Comparison of ENCODE assay signal across 16 cellular contexts in the genomic region with DNA sequence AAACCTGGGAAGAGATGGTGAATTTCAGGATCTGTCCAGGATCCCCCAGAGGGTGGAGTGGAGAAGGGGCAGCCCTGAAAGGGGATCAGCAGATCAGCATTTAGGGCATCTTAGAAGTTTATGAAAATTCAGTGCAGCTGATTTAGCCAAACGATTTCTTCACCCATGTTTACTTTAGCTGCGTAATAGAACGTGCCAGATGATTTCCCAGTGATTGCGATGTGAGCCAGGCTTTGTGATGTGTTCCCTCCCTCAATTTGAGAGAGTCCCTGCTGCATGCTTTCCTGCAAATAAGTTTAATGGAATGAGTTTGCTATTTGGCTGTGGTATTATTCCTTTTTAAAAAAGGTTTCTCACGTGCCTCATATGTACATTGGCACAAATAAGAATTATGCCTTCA.
A peak's percentile ranks its signal among the peaks of the same experiment; 100 is the strongest.
DNase-seq lines count a peak whose midpoint lies in the region; ATAC-seq and TF ChIP-seq lines count a peak whose summit lies in the region.
"Had no signal": no experiment of that assay in that cellular context is flagged by ENCODE, and none has a peak within 500 bp of the region (broad histone marks: within the 10 kb centered on the region; RNA-seq: fewer than 3 reads in every experiment).

No MANE protein-coding gene starts in this region.

- 1 to 3% methylated on average over 5 of the region's 5 CpGs for WGBS in GM23248 (ENCODE audit: low coverage in 1 of 2, low lambda C conversion rate in 2 of 2, missing lambda C conversion rate in 2 of 2), 2 experiments
- WGBS in esophagus squamous epithelium, 2 donors = 17 to 31% methylated on average over 5 of the region's 5 CpGs
- WGBS in trophoblast cell (ENCODE audit: extremely low coverage, insufficient coverage, insufficient read length) = no CpG with 5 or more reads among the region's 5 CpGs

- in situ Hi-C loops in GM23248 (cut with MboI) = no loop called here

- H3K23ac ChIP-seq in trophoblast cell (ENCODE audit: low read length) = no peak overlapping the region

- H3K14ac ChIP-seq in trophoblast cell (ENCODE audit: low read length) = no peak overlapping the region

- H3K36me3 ChIP-seq in GM23248 (ENCODE audit: low read depth) = no peaks in the 10 kb centered on the region
- H3K36me3 ChIP-seq in esophagus squamous epithelium = no peaks in the 10 kb centered on the region
- no peaks in the 10 kb centered on the region for H3K36me3 ChIP-seq in neural cell (ENCODE audit: insufficient read depth, low read length)
- H3K36me3 ChIP-seq in trophoblast cell (ENCODE audit: control insufficient read depth in 1 of 2, insufficient read depth in 2 of 2, low read length in 2 of 2) = no peaks in the 10 kb centered on the region

- no peak overlapping the region for H3K4me2 ChIP-seq in GM23248 (ENCODE audit: unreplicated experiment)
- no peak overlapping the region for H3K4me2 ChIP-seq in neural cell (ENCODE audit: low read length)
- H3K4me2 ChIP-seq in trophoblast cell (ENCODE audit: low read length) = no peak overlapping the region

- H3K27me3 ChIP-seq in GM23248 (replicated peaks; ENCODE audit: insufficient read depth) (no peaks in the 10 kb centered on the region), esophagus squamous epithelium (no peaks in the 10 kb centered on the region), neural cell (ENCODE audit: insufficient read depth, low read depth, low read length) (no peaks in the 10 kb centered on the region), trophoblast cell (ENCODE audit: insufficient read depth, low read length) (no peaks in the 10 kb centered on the region)

- H3K9ac ChIP-seq in GM23248 (no peak overlapping the region), neural cell (ENCODE audit: low read length) (no peak overlapping the region), trophoblast cell (ENCODE audit: low read length) (no peak overlapping the region)

- H3K79me1 ChIP-seq in trophoblast cell (ENCODE audit: low read length) = no peaks in the 10 kb centered on the region

- H3K9me3 ChIP-seq in GM23248 (ENCODE audit: low read depth) (no peaks in the 10 kb centered on the region), esophagus squamous epithelium (no peaks in the 10 kb centered on the region), neural cell (ENCODE audit: low read length) (no peaks in the 10 kb centered on the region), trophoblast cell (ENCODE audit: insufficient read depth, low read depth, low read length) (peaks cover 2% of the 10 kb centered on the region)

- no peak overlapping the region for H2BK120ac ChIP-seq in trophoblast cell (ENCODE audit: insufficient read depth, low read length, poor library complexity)

- no peak overlapping the region for H2BK12ac ChIP-seq in trophoblast cell (ENCODE audit: low read length)

- TF ChIP-seq CTCF in esophagus squamous epithelium (IDR thresholded peaks at IDR 0.05) = no peak
- TF ChIP-seq CTCF in neural cell (IDR thresholded peaks at IDR 0.05; ENCODE audit: poor library complexity, severe bottlenecking) = no peak

- no peak for ATAC-seq in HG03520 (IDR thresholded peaks at IDR 0.05; ENCODE audit: unreplicated experiment)
- ATAC-seq: activated CD4-positive, CD25-positive, alpha-beta regulatory T cell treated with anti-CD3 and anti-CD28 coated beads, Interleukin-2, amount 50 U/mL, for 24 hours; activated CD8-positive, alpha-beta memory T cell treated with anti-CD3 and anti-CD28 coated beads, Interleukin-2, amount 10 ng/mL, durations not matched to agents 7 days and 5 days had no signal

- H4K20me1 ChIP-seq in GM23248 (ENCODE audit: insufficient read depth) = no peaks in the 10 kb centered on the region
- no peaks in the 10 kb centered on the region for H4K20me1 ChIP-seq in neural cell (ENCODE audit: insufficient read depth)

- TF ChIP-seq EP300 in neural cell (conservative IDR thresholded peaks at IDR 0.05; ENCODE audit: poor library complexity, severe bottlenecking) = no peak

- DNase-seq in GM23248 = peak; percentile 16
- DNase-seq in NCI-H1436 treated with DMSO at 0.1 percent for 48 hours (lab: John Stamatoyannopoulos, UW) = peak; percentile 18
- no peak for DNase-seq in esophagus squamous epithelium (lab: John Stamatoyannopoulos, UW)
- DNase-seq in foreskin melanocyte = no peak
- DNase-seq in trophoblast cell = no peak
- DNase-seq: activated CD8-positive, alpha-beta memory T cell treated with anti-CD3 and anti-CD28 coated beads, Interleukin-2, amount 10 ng/mL, durations not matched to agents 7 days and 5 days; activated effector memory CD4-positive, alpha-beta T cell treated with Interleukin-2 at 50 U/mL for 16 hours; amniotic stem cell; DMS 273 treated with DMSO at 0.1 percent for 48 hours; NCI-H187 treated with DMSO at 0.1 percent for 48 hours; right cardiac atrium; stimulated activated CD4-positive, alpha-beta T cell treated with anti-CD3 and anti-CD28 coated beads, Interleukin-1b, Interleukin-23, amount 100 ng/mL, for 48 hours; T-helper 2 cell had no signal

- intact Hi-C loops in esophagus squamous epithelium (cut with DNase I) = no loop called here

- H4K91ac ChIP-seq in trophoblast cell (ENCODE audit: low read depth, low read length) = no peak overlapping the region

- H3K79me2 ChIP-seq in GM23248 (ENCODE audit: insufficient read depth) = no peaks in the 10 kb centered on the region
- no peaks in the 10 kb centered on the region for H3K79me2 ChIP-seq in neural cell (replicated peaks; ENCODE audit: insufficient read depth, low read length)
- no peaks in the 10 kb centered on the region for H3K79me2 ChIP-seq in trophoblast cell (ENCODE audit: control insufficient read depth, insufficient read depth, low read length, poor library complexity)

- H4K12ac ChIP-seq in trophoblast cell (ENCODE audit: low read depth, low read length) = no peak overlapping the region

- no peaks in the 10 kb centered on the region for H3K9me2 ChIP-seq in GM23248 (ENCODE audit: insufficient read depth)
- H3K9me2 ChIP-seq in neural cell (ENCODE audit: insufficient read depth, low read length) = no peaks in the 10 kb centered on the region

- TF ChIP-seq POLR2A in esophagus squamous epithelium (IDR thresholded peaks at IDR 0.05) = no peak

- H3K27ac ChIP-seq in GM23248 (no peak overlapping the region), esophagus squamous epithelium (peak overlapping the region in 3 of 4 donors; percentile 40 to 58 (median 52)), neural cell (ENCODE audit: low read length) (peak overlapping the region; percentile 53), trophoblast cell (ENCODE audit: low read depth, low read length) (no peak overlapping the region)

- H2AK5ac ChIP-seq in trophoblast cell (ENCODE audit: low read length) = no peak overlapping the region

- no peak for TF ChIP-seq RAD21 in neural cell (conservative IDR thresholded peaks at IDR 0.05)

- H3K4ac ChIP-seq in trophoblast cell (ENCODE audit: low read depth, low read length) = no peak overlapping the region

- no peak overlapping the region for H3K18ac ChIP-seq in trophoblast cell (ENCODE audit: low read length)

- no peak overlapping the region for H3K4me3 ChIP-seq in GM23248
- no peak overlapping the region for H3K4me3 ChIP-seq in esophagus squamous epithelium
- H3K4me3 ChIP-seq in neural cell (ENCODE audit: low read length) = no peak overlapping the region
- H3K4me3 ChIP-seq in trophoblast cell (ENCODE audit: low read depth, low read length) = no peak overlapping the region

- H2BK5ac ChIP-seq in trophoblast cell (ENCODE audit: low read depth, low read length, poor library complexity) = no peak overlapping the region

- H3K4me1 ChIP-seq in GM23248 (ENCODE audit: insufficient read depth) (no peaks in the 10 kb centered on the region), esophagus squamous epithelium (peaks cover 0 to 11% (median 0%) of the 10 kb centered on the region in 3 donors), trophoblast cell (ENCODE audit: control insufficient read depth in 1 of 2, insufficient read depth in 2 of 2, low read length in 2 of 2) (no peaks in the 10 kb centered on the region)

- H3F3A ChIP-seq in GM23248 (ENCODE audit: insufficient read depth) (no peaks in the 10 kb centered on the region), neural cell (ENCODE audit: insufficient read depth, low read length, poor library complexity, severe bottlenecking) (no peaks in the 10 kb centered on the region)

- H4K8ac ChIP-seq in trophoblast cell (ENCODE audit: low read depth, low read length) = no peak overlapping the region

- H2AFZ ChIP-seq in GM23248 (no peak overlapping the region), neural cell (ENCODE audit: low read depth, low read length) (no peak overlapping the region), trophoblast cell (ENCODE audit: insufficient read depth, low read length, poor library complexity) (no peak overlapping the region)

TF ChIP-seq in neural cell, 6 proteins besides CTCF, POLR2A, EP300 and RAD21:
- no peak for TF ChIP-seq MXI1 (conservative IDR thresholded peaks at IDR 0.05; ENCODE audit: poor library complexity, severe bottlenecking)
- TF ChIP-seq EZH2 (IDR thresholded peaks at IDR 0.05; ENCODE audit: borderline replicate concordance, insufficient read depth, low read length, poor library complexity, severe bottlenecking) = no peak
- no peak for TF ChIP-seq TAF1 (IDR thresholded peaks at IDR 0.05; ENCODE audit: low read depth)
- TF ChIP-seq REST (IDR thresholded peaks at IDR 0.05; ENCODE audit: borderline replicate concordance) = no peak
- no peak for TF ChIP-seq POLR2AphosphoS5 (IDR thresholded peaks at IDR 0.05)
- no peak for TF ChIP-seq SMC3 (conservative IDR thresholded peaks at IDR 0.05; ENCODE audit: poor library complexity)

Comparison
In these comparisons a context has a peak if more than half of its experiments do, and no peak if none do; other contexts are left out.
1. DNase-seq: peak in GM23248 (single experiment) and NCI-H1436 treated with DMSO at 0.1 percent for 48 hours (single experiment); none in esophagus squamous epithelium (single experiment), foreskin melanocyte (single experiment) and trophoblast cell (0 of 2).
2. H3K27ac ChIP-seq: peak in esophagus squamous epithelium (3 of 4) and neural cell (single experiment); none in GM23248 (single experiment) and trophoblast cell (single experiment).